ENCODE assay signal across 9 cellular contexts in the genomic region with DNA sequence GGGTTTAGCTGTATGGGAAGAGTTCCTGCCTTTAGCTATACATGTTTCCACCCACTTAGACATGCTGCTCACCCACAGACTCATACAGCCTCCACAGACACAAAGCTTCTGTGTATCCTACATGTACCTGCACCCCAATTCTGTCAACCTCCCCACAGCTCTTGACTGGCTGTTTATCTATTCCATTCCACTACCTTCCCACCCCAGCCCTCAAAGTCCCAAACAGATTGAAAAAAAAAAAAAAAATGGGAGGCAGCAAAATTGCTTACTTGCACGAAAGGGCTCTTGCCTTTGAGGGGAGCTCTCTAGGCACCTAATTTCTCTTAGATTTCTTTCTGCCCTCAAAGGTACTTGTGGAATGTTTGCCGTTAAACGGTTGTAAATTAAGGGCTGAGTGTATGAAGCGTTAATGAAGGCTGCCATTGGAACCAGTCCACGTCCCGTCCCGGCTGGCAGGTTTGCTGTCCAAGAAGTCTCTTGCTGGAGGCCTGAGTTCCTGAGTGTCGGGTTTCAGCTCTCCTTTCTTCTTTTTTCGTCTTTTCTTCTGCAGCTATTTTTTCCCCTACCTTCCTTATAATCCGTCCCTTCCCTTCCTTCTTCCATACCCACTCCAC. TPM values are rescaled to one million over a fixed set of nuclear protein-coding genes. Genes with fewer than 3 reads are reported as not detected.
DNase-seq lines count a peak whose midpoint lies in the region; ATAC-seq and TF ChIP-seq lines count a peak whose summit lies in the region.
"Had no signal": no experiment of that assay in that cellular context is flagged by ENCODE, and none has a peak within 500 bp of the region (broad histone marks: within the 10 kb centered on the region; RNA-seq: fewer than 3 reads in every experiment).

No MANE protein-coding gene starts in this region.

- peak overlapping the region in 1 of 2 donors; percentile 5 for H3K4me3 ChIP-seq in vagina

- H3K9me3 ChIP-seq in vagina = no peaks in the 10 kb centered on the region

- H3K27ac ChIP-seq in vagina = peak overlapping the region; percentile 67

- H3K36me3 Mint-ChIP-seq in MCF 10A (ENCODE audit: insufficient read depth, unreplicated experiment) = no peaks in the 10 kb centered on the region

- H3K4me1 ChIP-seq in vagina = peaks cover 97% of the 10 kb centered on the region

- TF ChIP-seq CTCF in MCF 10A (IDR thresholded peaks at IDR 0.05; ENCODE audit: unreplicated experiment) = no peak
- no peak for TF ChIP-seq CTCF in vagina (IDR thresholded peaks at IDR 0.05)

- DNase-seq in NCI-H82 (lab: John Stamatoyannopoulos, UW) = peak; percentile 32
- no peak for DNase-seq in NCI-H82 treated with DMSO at 0.1 percent for 48 hours (lab: John Stamatoyannopoulos, UW; ENCODE audit: unreplicated experiment)
- peak; percentile 50 for DNase-seq in MCF 10A (ENCODE audit: unreplicated experiment)
- DNase-seq in left lobe of liver (ENCODE audit: low spot score) = no peak
- no peak for DNase-seq in vagina (ENCODE audit: extremely low spot score in 2 of 2)
- DNase-seq in stimulated activated CD4-positive, alpha-beta T cell treated with anti-CD3 and anti-CD28 coated beads, Interleukin-4, amount 100 ng/mL, for 24 hours = no peak
- DNase-seq in SHP77 (lab: John Stamatoyannopoulos, UW) = no peak
- no peak for DNase-seq in pons (ENCODE audit: low spot score)

- ATAC-seq in left lobe of liver = peak; percentile 19

- POLR2A ChIA-PET in MCF 10A (lab: Yijun Ruan, JAX) = interaction anchor here (0.9 to 2.9 kb wide), 8 partner anchors 10 to 169 kb away, joined by 3 to 22 read pairs (median 4); a partner anchor contains a TSS

- no peaks in the 10 kb centered on the region for H3K36me3 ChIP-seq in vagina

- H3K9me3 Mint-ChIP-seq in MCF 10A (ENCODE audit: unreplicated experiment) = no peaks in the 10 kb centered on the region

- peak overlapping the region; percentile 13 for H3K4me3 Mint-ChIP-seq in MCF 10A (ENCODE audit: unreplicated experiment)

- H3K4me1 Mint-ChIP-seq in MCF 10A (ENCODE audit: insufficient read depth, unreplicated experiment) = peaks cover 17% of the 10 kb centered on the region

- CTCF ChIA-PET in MCF 10A (lab: Yijun Ruan, JAX) = interaction anchor here (0.5 to 2.9 kb wide), 26 partner anchors 10 to 1221 kb away, joined by 3 to 23 read pairs (median 3); no protein-coding TSS in a partner anchor

- H3K27me3 Mint-ChIP-seq in MCF 10A (ENCODE audit: insufficient read depth, unreplicated experiment) = no peaks in the 10 kb centered on the region

- no peaks in the 10 kb centered on the region for H3K27me3 ChIP-seq in vagina

- intact Hi-C loops in MCF 10A (cut with micrococcal nuclease) = no loop called here
- intact Hi-C loops in vagina (cut with DNase I) = no loop called here

- TF ChIP-seq POLR2A in vagina (IDR thresholded peaks at IDR 0.05) = no peak

- BruUV-seq in MCF 10A (replicated peaks; lab: Mats Ljungman, UMichigan) = no TSS peak

- H3K27ac Mint-ChIP-seq in MCF 10A (ENCODE audit: low read depth, unreplicated experiment) = peak overlapping the region; percentile 50

RNA-seq across cellular contexts. Expression of a gene that starts 43.6 kb away (rescaled TPM):
- total RNA-seq in MCF 10A (2022) (2.3 and 5.8 TPM in 2 replicates), left lobe of liver (9.5 TPM), vagina (69.0 TPM)
- total RNA-seq: OCI-LY7 had no signal

Comparison
In these comparisons a context has a peak if more than half of its experiments do, and no peak if none do; other contexts are left out.
1. DNase-seq: peak in NCI-H82 (single experiment) and MCF 10A (single experiment); none in NCI-H82 treated with DMSO at 0.1 percent for 48 hours (single experiment), left lobe of liver (single experiment), vagina (0 of 2), stimulated activated CD4-positive, alpha-beta T cell treated with anti-CD3 and anti-CD28 coated beads, Interleukin-4, amount 100 ng/mL, for 24 hours (single experiment), SHP77 (0 of 2) and pons (single experiment).